In genomic region chr2:62478093-62478580, GRCh38 we compare ENCODE assay signal across 9 cellular contexts. TPM values are rescaled to one million over a fixed set of nuclear protein-coding genes. Genes with fewer than 3 reads are reported as not detected.
A peak's percentile ranks its signal among the peaks of the same experiment; 100 is the strongest.
DNase-seq lines count a peak whose midpoint lies in the region; ATAC-seq and TF ChIP-seq lines count a peak whose summit lies in the region.
"Had no signal": no experiment of that assay in that cellular context is flagged by ENCODE, and none has a peak within 500 bp of the region (broad histone marks: within the 10 kb centered on the region; RNA-seq: fewer than 3 reads in every experiment).

No MANE protein-coding gene starts in this region.

- POLR2A ChIA-PET in HCT116 (lab: Charles Lee), result no interaction called here

- no peak overlapping the region for H3K27ac ChIP-seq in HCT116 (ENCODE audit: low read depth, low read length)
- H3K27ac ChIP-seq in left ventricle myocardium inferior (replicated peaks), result peak overlapping the region; percentile 81

- no peak for TF ChIP-seq POLR2A in HCT116 (IDR thresholded peaks at IDR 0.05; ENCODE audit: borderline replicate concordance, extremely low read depth, insufficient read depth, insufficient read length)

- H3K4me3 ChIP-seq in HCT116 (replicated peaks in 1 of 2; ENCODE audit: low read depth in 1 of 2, low read length in 2 of 2) (no peak overlapping the region), left ventricle myocardium inferior (no peak overlapping the region)

- no peak overlapping the region for H3K9ac ChIP-seq in HCT116 (ENCODE audit: low read length)

- TF ChIP-seq CTCF in HCT116 (IDR thresholded peaks at IDR 0.05 in 2 of 3, conservative IDR thresholded peaks at IDR 0.05 in 1 of 3; ENCODE audit: borderline replicate concordance in 1 of 3, insufficient read depth in 1 of 3, low read depth in 2 of 3, low read length in 2 of 3), result no peak
- no peak for TF ChIP-seq CTCF in left ventricle myocardium inferior (IDR thresholded peaks at IDR 0.05; ENCODE audit: borderline replicate concordance)

- no peak for TF ChIP-seq RAD21 in HCT116 (IDR thresholded peaks at IDR 0.05; ENCODE audit: low read depth)

- H3K9me3 ChIP-seq in HCT116 (ENCODE audit: control insufficient read depth in 1 of 2, insufficient read depth in 1 of 2, low read depth in 1 of 2, low read length in 2 of 2) (no peaks in the 10 kb centered on the region), left ventricle myocardium inferior (replicated peaks) (no peaks in the 10 kb centered on the region)

- H3K27me3 ChIP-seq in HCT116 (ENCODE audit: insufficient read depth, low read length) (no peaks in the 10 kb centered on the region), left ventricle myocardium inferior (ENCODE audit: low read depth) (no peaks in the 10 kb centered on the region)

- H3K36me3 ChIP-seq in HCT116 (ENCODE audit: control insufficient read depth in 1 of 2, insufficient read depth in 2 of 2, low read length in 2 of 2), result no peaks in the 10 kb centered on the region
- no peaks in the 10 kb centered on the region for H3K36me3 ChIP-seq in left ventricle myocardium inferior

- 0 out of 2 replicates have a peak, but pooled peaks have one; percentile 44 for ATAC-seq in HCT116

- RAD21 ChIA-PET in HCT116 (lab: Charles Lee; ENCODE audit: low non-redundant PET in 1 of 2, low total read pairs in 2 of 2, uncharacterized antibody in 2 of 2, unreplicated experiment in 2 of 2), result no interaction called here

- no TSS peak for BruUV-seq in HCT116 (replicated peaks; lab: Mats Ljungman, UMichigan)

- no peak for DNase-seq in HCT116 (ENCODE audit: low read depth, low spot score)
- peak; percentile 51 for DNase-seq in UCSD-AML1 (lab: John Stamatoyannopoulos, UW; ENCODE audit: unreplicated experiment)
- DNase-seq in left ventricle myocardium inferior, result no peak
- DNase-seq in renal cortical epithelial cell (ENCODE audit: low read depth), result peak; percentile 39
- DNase-seq in GM19238 (ENCODE audit: insufficient read length, low spot score), result no peak
- DNase-seq in HuH-7 (ENCODE audit: low spot score), result no peak
- no peak for DNase-seq in head of caudate nucleus
- no peak for DNase-seq in RKO (ENCODE audit: low spot score)

- no peaks in the 10 kb centered on the region for H4K20me1 ChIP-seq in HCT116 (ENCODE audit: insufficient read depth)

- H3K9me2 ChIP-seq in HCT116 (ENCODE audit: insufficient read depth), result no peaks in the 10 kb centered on the region

- intact Hi-C loops in HCT116 (cut with micrococcal nuclease) (no loop called here), left ventricle myocardium inferior (cut with micrococcal nuclease) (no loop called here), head of caudate nucleus (cut with DNase I) (no loop called here)

- no peak overlapping the region for H3K4me2 ChIP-seq in HCT116 (ENCODE audit: low read length)

- CTCF ChIA-PET in HCT116 (lab: Charles Lee), result no interaction called here

- H3K4me1 ChIP-seq in HCT116 (ENCODE audit: control insufficient read depth in 1 of 2, insufficient read depth in 2 of 2, low read length in 2 of 2) (peaks cover 4 to 9% of the 10 kb centered on the region in 2 experiments; a peak in 3 of 4 replicates), left ventricle myocardium inferior (peaks cover 55% of the 10 kb centered on the region)

- H3K79me2 ChIP-seq in HCT116 (ENCODE audit: insufficient read depth, low read length), result no peaks in the 10 kb centered on the region

- no peak overlapping the region for H2AFZ ChIP-seq in HCT116 (ENCODE audit: low read depth, low read length, poor library complexity, severe bottlenecking)

TF ChIP-seq in HCT116, 20 proteins besides CTCF, POLR2A, EP300 and RAD21:
- TF ChIP-seq ZFX (IDR thresholded peaks at IDR 0.05) (no peak), CEBPB (IDR thresholded peaks at IDR 0.05; ENCODE audit: low read depth) (no peak), SIN3A (IDR thresholded peaks at IDR 0.05; ENCODE audit: low read depth) (no peak), POLR2AphosphoS5 (IDR thresholded peaks at IDR 0.05; ENCODE audit: low read depth, low read length) (no peak), MAX (IDR thresholded peaks at IDR 0.05) (peak; percentile 53; the same call in 1 of the 2 replicates), CBX3 (IDR thresholded peaks at IDR 0.05; ENCODE audit: low read depth) (0 out of 2 replicates have a peak, but pooled peaks have one; percentile 32), ZNF274 (IDR thresholded peaks at IDR 0.05; ENCODE audit: low read depth, low read length) (no peak)

RNA-seq across cellular contexts. Expression of gene TMEM17, which starts 27.9 kb away (rescaled TPM):
- total RNA-seq in HCT116 (2021; ENCODE audit: unreplicated experiment) (3.2 TPM), left ventricle myocardium inferior (2.2 TPM), renal cortical epithelial cell (2.4 and 5.0 TPM in 2 replicates)
- polyA plus RNA-seq in HCT116 (2012), result 1.2 and 2.0 TPM in 2 replicates
- polyA plus RNA-seq: IgD-negative memory B cell had no signal

Comparison
In these comparisons a context has a peak if more than half of its experiments do, and no peak if none do; other contexts are left out.
1. DNase-seq: peak in UCSD-AML1 (single experiment) and renal cortical epithelial cell (single experiment); none in HCT116 (single experiment), left ventricle myocardium inferior (single experiment), GM19238 (single experiment), HuH-7 (single experiment), head of caudate nucleus (0 of 42) and RKO (single experiment).